Comparison of ENCODE assay signal across 8 cellular contexts in genomic region chr6:24919404-24919892, GRCh38. TPM values are rescaled to one million over a fixed set of nuclear protein-coding genes. Genes with fewer than 3 reads are reported as not detected.
DNase-seq lines count a peak whose midpoint lies in the region; ATAC-seq and TF ChIP-seq lines count a peak whose summit lies in the region.

No MANE protein-coding gene starts in this region.

- no peak for TF ChIP-seq CTCF in chondrocyte (IDR thresholded peaks at IDR 0.05)

- peaks cover 89 to 97% (median 97%) of the 10 kb centered on the region in 3 donors for H3K4me1 Mint-ChIP-seq in CD8-positive, alpha-beta memory T cell
- peaks cover 31% of the 10 kb centered on the region for H3K4me1 Mint-ChIP-seq in chondrocyte (ENCODE audit: low read depth)

- no peaks in the 10 kb centered on the region for H3K9me3 Mint-ChIP-seq in CD8-positive, alpha-beta memory T cell
- H3K9me3 Mint-ChIP-seq in chondrocyte (ENCODE audit: low read depth) = no peaks in the 10 kb centered on the region

- H3K4me1 ChIP-seq in CD8-positive, alpha-beta memory T cell (ENCODE audit: insufficient read depth, low read length) = peaks cover 97% of the 10 kb centered on the region

- peaks cover 0 to 76% (median 31%) of the 10 kb centered on the region in 3 donors for H3K36me3 Mint-ChIP-seq in CD8-positive, alpha-beta memory T cell
- H3K36me3 Mint-ChIP-seq in chondrocyte (ENCODE audit: low read depth) = no peaks in the 10 kb centered on the region

- H3K27me3 Mint-ChIP-seq in CD8-positive, alpha-beta memory T cell = no peaks in the 10 kb centered on the region
- no peaks in the 10 kb centered on the region for H3K27me3 Mint-ChIP-seq in chondrocyte (ENCODE audit: low read depth)

- no peak overlapping the region for H3K27ac ChIP-seq in CD8-positive, alpha-beta memory T cell (ENCODE audit: low read depth, low read length)

- POLR2A ChIA-PET in CD8-positive, alpha-beta memory T cell (lab: Charles Lee) = interaction anchor here (0.7 to 2.0 kb wide), 3 partner anchors 8 to 14 kb away, joined by 4 to 10 read pairs (median 4); no protein-coding TSS in a partner anchor

- peak overlapping the region; percentile 67 to 98 (median 87) for H3K27ac Mint-ChIP-seq in CD8-positive, alpha-beta memory T cell
- H3K27ac Mint-ChIP-seq in chondrocyte (ENCODE audit: unreplicated experiment) = peak overlapping the region; percentile 88

- H3K27me3 ChIP-seq in CD8-positive, alpha-beta memory T cell (ENCODE audit: insufficient read depth, low read length, poor library complexity, severe bottlenecking) = no peaks in the 10 kb centered on the region

- no peaks in the 10 kb centered on the region for H3K9me3 ChIP-seq in CD8-positive, alpha-beta memory T cell (ENCODE audit: low read length)

- peak; percentile 50 for ATAC-seq in GM21367 (IDR thresholded peaks at IDR 0.05; ENCODE audit: unreplicated experiment)

- no peak for DNase-seq in CD8-positive, alpha-beta memory T cell
- DNase-seq in NCI-H146 (lab: John Stamatoyannopoulos, UW) (peak; percentile 49), chondrocyte (ENCODE audit: low spot score) (no peak), SIG-M5 (lab: John Stamatoyannopoulos, UW) (no peak), superior temporal gyrus (ENCODE audit: extremely low spot score) (no peak), D341Med (ENCODE audit: low spot score) (no peak), SK-N-DZ (ENCODE audit: low spot score) (no peak)

- CTCF ChIA-PET in CD8-positive, alpha-beta memory T cell (lab: Charles Lee) = interaction anchor here (1.2 to 5.4 kb wide), 7 partner anchors 9 to 98 kb away, joined by 3 to 52 read pairs (median 19); partner anchors contain the start of gene RIPOR2

- peak overlapping the region; percentile 63 to 92 (median 71) for H3K4me3 Mint-ChIP-seq in CD8-positive, alpha-beta memory T cell
- no peak overlapping the region for H3K4me3 Mint-ChIP-seq in chondrocyte (ENCODE audit: unreplicated experiment)

- H3K4me3 ChIP-seq in CD8-positive, alpha-beta memory T cell (ENCODE audit: low read length) = peak overlapping the region; percentile 40

- peaks cover 26% of the 10 kb centered on the region for H3K36me3 ChIP-seq in CD8-positive, alpha-beta memory T cell (ENCODE audit: insufficient read depth, low read length)

RNA-seq across cellular contexts. Expression of gene RIPOR2, which starts 16.3 kb away (rescaled TPM):
- 10 to 100 TPM; 54.4 to 58.2 TPM for total RNA-seq in CD8-positive, alpha-beta memory T cell
- 427 TPM for polyA plus RNA-seq in CD8-positive, alpha-beta memory T cell
- 0.62 to 1.9 TPM (median 0.92 TPM) in 3 replicates for total RNA-seq in chondrocyte
- not detected in 2 replicates for polyA plus RNA-seq in SK-N-DZ (2014; cell fraction: cytosol; rRNA removed)
- not detected in 2 replicates for polyA plus RNA-seq in SK-N-DZ (2014; cell fraction: nucleus; rRNA removed)

Comparison
In these comparisons a context has a peak if more than half of its experiments do, and no peak if none do; other contexts are left out.
1. RNA of gene RIPOR2, which starts 16.3 kb away (total RNA-seq): 54.4 to 58.2 TPM in CD8-positive, alpha-beta memory T cell; 0.62 to 1.9 TPM in chondrocyte; every median in the first group is over 10 times any median in the second.